Comparison of ENCODE assay signal across 19 cellular contexts in genomic region chr13:29452773-29453574, GRCh38.
"Had no signal": no experiment of that assay in that cellular context is flagged by ENCODE, and none has a peak within 500 bp of the region (broad histone marks: within the 10 kb centered on the region; RNA-seq: fewer than 3 reads in every experiment).

No MANE protein-coding gene starts in this region.

- H3K27me3 ChIP-seq: ascending aorta, breast epithelium had no signal

- H3K36me3 ChIP-seq: ascending aorta, breast epithelium had no signal

- H3K36me3 Mint-ChIP-seq: natural killer cell treated with Interleukin-12 subunit alpha and Interleukin-12 subunit beta and Interleukin-15 and Interleukin-18, amount 100 ng/mL, for 72 hours; type B pancreatic cell had no signal

- ATAC-seq: activated CD4-positive, CD25-positive, alpha-beta regulatory T cell treated with anti-CD3 and anti-CD28 coated beads, Interleukin-2, amount 50 U/mL, for 24 hours; effector memory CD8-positive, alpha-beta T cell; left ventricle myocardium superior; natural killer cell treated with Interleukin-12 subunit alpha and Interleukin-12 subunit beta and Interleukin-15 and Interleukin-18, amount 100 ng/mL, for 72 hours; stimulated activated naive CD8-positive, alpha-beta T cell treated with anti-CD3 and anti-CD28 coated beads, Interleukin-15, Interleukin-2, amounts not matched to agents 100 U/mL and 50 U/mL, for 24 hours had no signal

- H3K4me1 ChIP-seq: ascending aorta had no signal

- H3K27ac ChIP-seq: ascending aorta had no signal

- H3K4me3 Mint-ChIP-seq: activated T-helper 1 cell treated with anti-CD3 and anti-CD28 coated beads, Interleukin-12 subunit alpha, Interleukin-12 subunit beta, Interleukin-2, Interleukin-4 antibody, amounts not matched to agents 30 ng/mL and 10 ng/mL and 1 ng/mL, durations not matched to agents 14 hours and 24 hours and 36 hours; effector memory CD8-positive, alpha-beta T cell; natural killer cell treated with Interleukin-12 subunit alpha and Interleukin-12 subunit beta and Interleukin-15 and Interleukin-18, amount 100 ng/mL, for 72 hours; type B pancreatic cell had no signal

- H3K27me3 Mint-ChIP-seq: type B pancreatic cell had no signal

- H3K4me3 ChIP-seq: ascending aorta, breast epithelium, skin epidermis had no signal

- DNase-seq: dermis blood vessel endothelial cell; effector memory CD8-positive, alpha-beta T cell; hippocampal formation; kidney; left ventricle myocardium superior; mesendoderm; nucleus accumbens; posterior cingulate gyrus; retina; stimulated activated CD4-positive, alpha-beta T cell treated with anti-CD3 and anti-CD28 coated beads, Interleukin-4, amount 100 ng/mL, for 4 hours; stimulated activated CD8-positive, alpha-beta memory T cell treated with anti-CD3 and anti-CD28 coated beads, Interleukin-4, amount 100 ng/mL, for 48 hours; stimulated activated naive CD8-positive, alpha-beta T cell treated with anti-CD3 and anti-CD28 coated beads, Interleukin-15, Interleukin-2, amounts not matched to agents 100 U/mL and 50 U/mL, for 24 hours had no signal

- H3K27ac Mint-ChIP-seq: activated T-helper 1 cell treated with anti-CD3 and anti-CD28 coated beads, Interleukin-12 subunit alpha, Interleukin-12 subunit beta, Interleukin-2, Interleukin-4 antibody, amounts not matched to agents 30 ng/mL and 10 ng/mL and 1 ng/mL, durations not matched to agents 14 hours and 24 hours and 36 hours; effector memory CD8-positive, alpha-beta T cell; natural killer cell treated with Interleukin-12 subunit alpha and Interleukin-12 subunit beta and Interleukin-15 and Interleukin-18, amount 100 ng/mL, for 72 hours; type B pancreatic cell had no signal

- H3K9me3 ChIP-seq: ascending aorta, breast epithelium had no signal

- H3K9me3 Mint-ChIP-seq: activated T-helper 1 cell treated with anti-CD3 and anti-CD28 coated beads, Interleukin-12 subunit alpha, Interleukin-12 subunit beta, Interleukin-2, Interleukin-4 antibody, amounts not matched to agents 30 ng/mL and 10 ng/mL and 1 ng/mL, durations not matched to agents 14 hours and 24 hours and 36 hours; effector memory CD8-positive, alpha-beta T cell; natural killer cell treated with Interleukin-12 subunit alpha and Interleukin-12 subunit beta and Interleukin-15 and Interleukin-18, amount 100 ng/mL, for 72 hours had no signal
